In genomic region chr3:143002727-143003126, GRCh38 we compare ENCODE assay signal across 9 cellular contexts. TPM values are rescaled to one million over a fixed set of nuclear protein-coding genes. Genes with fewer than 3 reads are reported as not detected.
DNase-seq lines count a peak whose midpoint lies in the region; ATAC-seq, FAIRE-seq and TF ChIP-seq lines count a peak whose summit lies in the region.
"Had no signal": no experiment of that assay in that cellular context is flagged by ENCODE, and none has a peak within 500 bp of the region (broad histone marks: within the 10 kb centered on the region; RNA-seq: fewer than 3 reads in every experiment).

No MANE protein-coding gene starts in this region.

- FAIRE-seq in GM12878 (lab: Jason Lieb, UNC), result no peak

- peak overlapping the region; percentile 98 for H3K27ac Mint-ChIP-seq in stimulated activated naive CD8-positive, alpha-beta T cell treated with anti-CD3 and anti-CD28 coated beads, Interleukin-15, Interleukin-2, amounts not matched to agents 100 ng/mL and 50 ng/mL, for 24 hours

- H2AFZ ChIP-seq in GM12878 (ENCODE audit: control insufficient read depth, low read depth, low read length), result peak overlapping the region; percentile 54

- H3K4me2 ChIP-seq in GM12878 (ENCODE audit: control insufficient read depth, insufficient read depth), result peak overlapping the region; percentile 71

- no TSS peak for BruUV-seq in GM12878 (replicated peaks; lab: Mats Ljungman, UMichigan)

- TF ChIP-seq CTCF in GM12878 (IDR thresholded peaks at IDR 0.05 in 2 of 3, conservative IDR thresholded peaks at IDR 0.05 in 1 of 3; ENCODE audit: control insufficient read depth in 2 of 3, extremely low read depth in 1 of 3, insufficient read depth in 1 of 3, low read depth in 3 of 3, low read length in 3 of 3), result no peak

- no peak for TF ChIP-seq EP300 in GM12878 (IDR thresholded peaks at IDR 0.05; ENCODE audit: borderline replicate concordance in 1 of 2, control insufficient read depth in 1 of 2, low read depth in 2 of 2, low read length in 2 of 2)

- no peaks in the 10 kb centered on the region for H3K9me3 Mint-ChIP-seq in stimulated activated naive CD8-positive, alpha-beta T cell treated with anti-CD3 and anti-CD28 coated beads, Interleukin-15, Interleukin-2, amounts not matched to agents 100 ng/mL and 50 ng/mL, for 24 hours

- 3% methylated on average over 9 of the region's 9 CpGs for WGBS in GM12878 (ENCODE audit: insufficient coverage, insufficient replicate concordance, low lambda C conversion rate, missing lambda C conversion rate)
- 3 to 13% methylated on average over 4 to 5 of the region's 9 CpGs for WGBS in mesodermal cell (ENCODE audit: insufficient coverage in 2 of 2), 2 experiments

- H3K9me3 ChIP-seq in GM12878 (replicated peaks; ENCODE audit: control insufficient read depth, insufficient read depth, low read length), result no peaks in the 10 kb centered on the region
- no peaks in the 10 kb centered on the region for H3K9me3 ChIP-seq in mesodermal cell (ENCODE audit: control insufficient read depth, low read length)

- no peaks in the 10 kb centered on the region for H3K27me3 ChIP-seq in GM12878 (replicated peaks in 1 of 2; ENCODE audit: control insufficient read depth in 2 of 2, insufficient read depth in 2 of 2, low read length in 1 of 2)

- ATAC-seq in stimulated activated naive CD8-positive, alpha-beta T cell treated with anti-CD3 and anti-CD28 coated beads, Interleukin-15, Interleukin-2, amounts not matched to agents 100 U/mL and 50 U/mL, for 24 hours, result no peak
- ATAC-seq in GM12878 (no peak), GM21447 (IDR thresholded peaks at IDR 0.05; ENCODE audit: unreplicated experiment) (no peak), HG03095 (IDR thresholded peaks at IDR 0.05; ENCODE audit: unreplicated experiment) (no peak)

- H4K20me1 ChIP-seq in GM12878 (ENCODE audit: control insufficient read depth, insufficient read depth), result no peaks in the 10 kb centered on the region

- peak overlapping the region; percentile 98 for H3K4me3 Mint-ChIP-seq in stimulated activated naive CD8-positive, alpha-beta T cell treated with anti-CD3 and anti-CD28 coated beads, Interleukin-15, Interleukin-2, amounts not matched to agents 100 ng/mL and 50 ng/mL, for 24 hours

- peak overlapping the region; percentile 86 for H3K9ac ChIP-seq in GM12878 (ENCODE audit: control insufficient read depth, insufficient read depth, low read length)

- H3K79me2 ChIP-seq in GM12878 (ENCODE audit: control insufficient read depth, insufficient read depth, low read length), result peaks cover 67% of the 10 kb centered on the region

- H3K4me1 Mint-ChIP-seq in stimulated activated naive CD8-positive, alpha-beta T cell treated with anti-CD3 and anti-CD28 coated beads, Interleukin-15, Interleukin-2, amounts not matched to agents 100 ng/mL and 50 ng/mL, for 24 hours (ENCODE audit: low read depth), result peaks cover 52% of the 10 kb centered on the region

- RAD21 ChIA-PET in GM12878 (lab: Charles Lee; ENCODE audit: unreplicated experiment), result interaction anchor here (0.8 to 2.4 kb wide), 7 partner anchors 10 to 667 kb away, joined by 3 to 23 read pairs (median 4); partner anchors contain the start of gene ATR

- H3K27ac ChIP-seq in GM12878 (ENCODE audit: control insufficient read depth, insufficient read depth) (peak overlapping the region; percentile 89), mesodermal cell (ENCODE audit: low read depth, low read length, severe bottlenecking) (no peak overlapping the region)

- H3K4me3 ChIP-seq in GM12878 (peak overlapping the region; percentile 88), mesodermal cell (ENCODE audit: extremely low read depth, insufficient read depth, low read length, poor library complexity, severe bottlenecking) (peak overlapping the region; percentile 93)

- no peak for TF ChIP-seq POLR2A in GM12878 (IDR thresholded peaks at IDR 0.05; ENCODE audit: low read depth, low read length)

- TF ChIP-seq RAD21 in GM12878 (IDR thresholded peaks at IDR 0.05; ENCODE audit: insufficient read depth, low read depth, low read length), result no peak

- intact Hi-C loops in GM12878 (cut with micrococcal nuclease; ENCODE audit: unreplicated experiment), result loop anchor here (5.0 kb wide), 2 partner anchors 425 to 555 kb away; partner anchors contain the start of genes ATR and XRN1

- no peaks in the 10 kb centered on the region for H3K36me3 ChIP-seq in GM12878 (ENCODE audit: control insufficient read depth in 2 of 2, insufficient read depth in 2 of 2, low read length in 1 of 2)
- H3K36me3 ChIP-seq in mesodermal cell (ENCODE audit: control insufficient read depth, insufficient read depth, low read length), result no peaks in the 10 kb centered on the region

- in situ Hi-C loops in GM12878 (cut with MboI), result no loop called here

- peaks cover 16% of the 10 kb centered on the region for H3K36me3 Mint-ChIP-seq in stimulated activated naive CD8-positive, alpha-beta T cell treated with anti-CD3 and anti-CD28 coated beads, Interleukin-15, Interleukin-2, amounts not matched to agents 100 ng/mL and 50 ng/mL, for 24 hours (ENCODE audit: low read depth)

- H3K4me1 ChIP-seq in GM12878 (ENCODE audit: control insufficient read depth, insufficient read depth, low read length) (peaks cover 4% of the 10 kb centered on the region; the same call in 1 of the 2 replicates), mesodermal cell (ENCODE audit: control insufficient read depth, insufficient read depth, low read length, poor library complexity, severe bottlenecking) (peaks cover 9% of the 10 kb centered on the region)

- peaks cover 3% of the 10 kb centered on the region for H3K27me3 Mint-ChIP-seq in stimulated activated naive CD8-positive, alpha-beta T cell treated with anti-CD3 and anti-CD28 coated beads, Interleukin-15, Interleukin-2, amounts not matched to agents 100 ng/mL and 50 ng/mL, for 24 hours

- DNase-seq in stimulated activated naive CD8-positive, alpha-beta T cell treated with anti-CD3 and anti-CD28 coated beads, Interleukin-15, Interleukin-2, amounts not matched to agents 100 U/mL and 50 U/mL, for 24 hours, result no peak
- no peak for DNase-seq in GM12878 (ENCODE audit: low read depth, low spot score)
- DNase-seq in cortex of kidney (lab: John Stamatoyannopoulos, UW), result no peak
- DNase-seq in NCI-H2107 treated with DMSO at 0.1 percent for 48 hours (lab: John Stamatoyannopoulos, UW; ENCODE audit: unreplicated experiment), result no peak

- CTCF ChIA-PET in GM12878 (lab: Yijun Ruan, JAX), result interaction anchor here (0.7 to 5.0 kb wide), 12 partner anchors 10 to 174 kb away, joined by 3 to 52 read pairs (median 4); no protein-coding TSS in a partner anchor

- POLR2A ChIA-PET in GM12878 (lab: Charles Lee), result interaction anchor here (0.7 to 3.9 kb wide), 5 partner anchors 9 to 423 kb away, joined by 3 to 21 read pairs (median 5); no protein-coding TSS in a partner anchor

- SMC1A ChIA-PET in GM12878 (lab: Charles Lee; ENCODE audit: uncharacterized antibody, unreplicated experiment), result interaction anchor here (0.6 to 3.2 kb wide), 12 partner anchors 9 to 205 kb away, joined by 3 to 27 read pairs (median 5); no protein-coding TSS in a partner anchor

TF ChIP-seq in GM12878, 131 proteins besides CTCF, POLR2A, EP300 and RAD21 (continues in another document):
- TF ChIP-seq NR2C2 (IDR thresholded peaks at IDR 0.05; ENCODE audit: borderline replicate concordance, control insufficient read depth, insufficient read length, low read depth), result no peak
- no peak for TF ChIP-seq EGR1 (IDR thresholded peaks at IDR 0.05; ENCODE audit: borderline replicate concordance in 1 of 2, low read depth in 2 of 2, low read length in 2 of 2)

RNA-seq across cellular contexts. Expression of gene U2SURP, which starts 1.4 kb away (rescaled TPM):
- total RNA-seq in GM12878 (2013; cell fraction: nucleolus; rRNA removed), result 539 and 552 TPM in 2 replicates
- total RNA-seq in GM12878 (2014; rRNA removed) (104 and 128 TPM in 2 replicates), GM12878 (2014; rRNA removed; fragmentation: Illumina TruSeq; extraction: Trizol) (187 and 192 TPM in 2 replicates), GM12878 (2021) (143 and 144 TPM in 2 replicates)
- 81.1 TPM for polyA plus RNA-seq in GM12878 (2011; ENCODE audit: low read depth)
- polyA plus RNA-seq in GM12878 (2011; rRNA removed) (117 and 205 TPM in 2 replicates), GM12878 (2014; fragmentation: Illumina TruSeq; extraction: Trizol) (154 and 191 TPM in 2 replicates), GM12878 (2014; fragmentation: Nextera tagmentation; extraction: Ambion mirVana) (100 to 1,000 TPM; 146 to 277 TPM), GM12878 (2014; rRNA removed) (64.6 and 76.3 TPM in 2 replicates), GM12878 (2016; fragmentation: Nextera tagmentation; extraction: Ambion mirVana) (100 to 1,000 TPM; 154 to 168 TPM)
- polyA plus RNA-seq in GM12878 (2011; cell fraction: cytosol; rRNA removed), result 22.2 and 22.7 TPM in 2 replicates
- 130 and 170 TPM in 2 replicates for polyA plus RNA-seq in GM12878 (2011; cell fraction: nucleus; rRNA removed)
- 59.2 and 68.7 TPM in 2 replicates for polyA plus RNA-seq in GM12878 (2012)
- 55.0 and 121 TPM in 2 replicates for polyA minus RNA-seq in GM12878 (2011; rRNA and poly(A)+ RNA removed)
- 26.6 and 40.2 TPM in 2 replicates for polyA minus RNA-seq in GM12878 (2011; cell fraction: cytosol; rRNA and poly(A)+ RNA removed)
- polyA minus RNA-seq in GM12878 (2011; cell fraction: nucleus; rRNA and poly(A)+ RNA removed), result 102 and 147 TPM in 2 replicates
- polyA plus RNA-seq in mesodermal cell (2013, experiment 1 of 2), result 79.2 TPM
- 92.8 TPM for polyA plus RNA-seq in mesodermal cell (2013, experiment 2 of 2)

RNA-seq across cellular contexts. Expression of gene PAQR9, which starts 39.3 kb away (rescaled TPM):
- not detected in 2 replicates for total RNA-seq in GM12878 (2013; cell fraction: nucleolus; rRNA removed)
- total RNA-seq in GM12878 (2014; rRNA removed) (not detected in 2 replicates), GM12878 (2014; rRNA removed; fragmentation: Illumina TruSeq; extraction: Trizol) (not detected in 2 replicates), GM12878 (2021) (not detected in 2 replicates)
- not detected for polyA plus RNA-seq in GM12878 (2011; ENCODE audit: low read depth)
- polyA plus RNA-seq in GM12878 (2011; rRNA removed) (not detected in 2 replicates), GM12878 (2014; fragmentation: Illumina TruSeq; extraction: Trizol) (not detected in 2 replicates), GM12878 (2014; fragmentation: Nextera tagmentation; extraction: Ambion mirVana) (not detected), GM12878 (2014; rRNA removed) (not detected in 2 replicates), GM12878 (2016; fragmentation: Nextera tagmentation; extraction: Ambion mirVana) (not detected)
- polyA plus RNA-seq in GM12878 (2011; cell fraction: cytosol; rRNA removed), result not detected in 2 replicates
- polyA plus RNA-seq in GM12878 (2011; cell fraction: nucleus; rRNA removed), result not detected in 2 replicates
- polyA plus RNA-seq in GM12878 (2012), result not detected in 2 replicates
- 0.05 TPM in 1 of 2 replicates, not detected in the other for polyA minus RNA-seq in GM12878 (2011; rRNA and poly(A)+ RNA removed)
- not detected in 2 replicates for polyA minus RNA-seq in GM12878 (2011; cell fraction: cytosol; rRNA and poly(A)+ RNA removed)
- 0.12 TPM in 1 of 2 replicates, not detected in the other for polyA minus RNA-seq in GM12878 (2011; cell fraction: nucleus; rRNA and poly(A)+ RNA removed)
- polyA plus RNA-seq in mesodermal cell (2013, experiment 1 of 2), result 1.1 TPM
- 1.3 TPM for polyA plus RNA-seq in mesodermal cell (2013, experiment 2 of 2)
- total RNA-seq: glomerular endothelial cell had no signal
